ENCODE assay signal across 8 cellular contexts in genomic region chr3:53891500-53892334, GRCh38. TPM values are rescaled to one million over a fixed set of nuclear protein-coding genes. Genes with fewer than 3 reads are reported as not detected.
DNase-seq lines count a peak whose midpoint lies in the region; ATAC-seq and TF ChIP-seq lines count a peak whose summit lies in the region.

TSS of gene SELENOK (minus strand) at chr3:53891859.

- H3K9ac ChIP-seq in HUES64 (ENCODE audit: low read depth, low read length): peak within 1 kb of the TSS; percentile 76
- H3K9ac ChIP-seq in OCI-LY1 (ENCODE audit: low read length): peak within 1 kb of the TSS; percentile 80

- H3K4me2 ChIP-seq in OCI-LY1 (ENCODE audit: low read length): peak within 1 kb of the TSS; percentile 97

- peaks cover 26% of the 10 kb centered on the region; the same call in 1 of the 2 replicates for H3K27me3 ChIP-seq in HUES64 (ENCODE audit: insufficient read depth, low read length)
- H3K27me3 ChIP-seq in OCI-LY1 (ENCODE audit: insufficient read depth, low read length): no peaks in the 10 kb centered on the region

- peaks cover 37% of the 10 kb centered on the region for H3K79me2 ChIP-seq in OCI-LY1 (ENCODE audit: insufficient read depth, low read length)

- H3K9me3 ChIP-seq in HUES64 (ENCODE audit: insufficient read depth, low read depth, low read length) (no peaks in the 10 kb centered on the region), OCI-LY1 (ENCODE audit: low read length) (no peaks in the 10 kb centered on the region)

- peak within 1 kb of the TSS; percentile 32 for H2AFZ ChIP-seq in OCI-LY1 (ENCODE audit: low read length)

- H3K4me1 ChIP-seq in HUES64 (ENCODE audit: insufficient read depth, low read length) (peaks cover 11% of the 10 kb centered on the region; the same call in 1 of the 2 replicates), OCI-LY1 (ENCODE audit: insufficient read depth, low read length, severe bottlenecking) (peaks cover 24% of the 10 kb centered on the region)

- H3K27ac ChIP-seq in HUES64 (ENCODE audit: low read depth, low read length) (peak within 1 kb of the TSS; percentile 78), OCI-LY1 (ENCODE audit: low read depth, low read length, poor library complexity, severe bottlenecking) (peak within 1 kb of the TSS; percentile 21)

- DNase-seq in Caki2 (ENCODE audit: low read depth) (peak; percentile 96), mesenteric fat pad (ENCODE audit: low spot score) (peak; percentile 100)
- peak; percentile 96 for DNase-seq in activated CD8-positive, alpha-beta memory T cell treated with anti-CD3 and anti-CD28 coated beads, Interleukin-2, amount 50 U/mL, for 4 hours
- DNase-seq in stimulated activated CD8-positive, alpha-beta memory T cell treated with anti-CD3 and anti-CD28 coated beads, Interleukin-15, amount 100 ng/mL, for 24 hours (ENCODE audit: low read depth): peak; percentile 91

- H3K36me3 ChIP-seq in HUES64 (ENCODE audit: insufficient read depth, low read length) (peaks cover 14% of the 10 kb centered on the region), OCI-LY1 (ENCODE audit: insufficient read depth, low read length) (peaks cover 22% of the 10 kb centered on the region)

- no peaks in the 10 kb centered on the region for H4K20me1 ChIP-seq in OCI-LY1 (ENCODE audit: insufficient read depth, low read length)

- H3K9me2 ChIP-seq in OCI-LY1 (ENCODE audit: low read depth, low read length): no peaks in the 10 kb centered on the region

- peak within 1 kb of the TSS; percentile 92 for H3K4me3 ChIP-seq in HUES64 (ENCODE audit: low read length)
- H3K4me3 ChIP-seq in OCI-LY1 (ENCODE audit: low read depth, low read length, poor library complexity, severe bottlenecking): peak within 1 kb of the TSS; percentile 85

- in situ Hi-C loops in Caki2 (cut with HindIII; ENCODE audit: low pct_unique_long_range_greater_than_20kb, low sequenced_read_pairs): no loop called here
- in situ Hi-C loops in endometrial microvascular endothelial cells (cut with HindIII; ENCODE audit: inconsistent ontology term, low pct_unique_long_range_greater_than_20kb, low sequenced_read_pairs): no loop called here

- peak; percentile 96 for ATAC-seq in GM21447 (IDR thresholded peaks at IDR 0.05; ENCODE audit: unreplicated experiment)

- WGBS in HUES64: under 1% methylated on average over 73 of the region's 73 CpGs

- no peak for TF ChIP-seq CTCF in OCI-LY1 (IDR thresholded peaks at IDR 0.05; ENCODE audit: low read length)

- no peaks in the 10 kb centered on the region for H3F3A ChIP-seq in OCI-LY1 (ENCODE audit: insufficient read depth, low read length)

RNA-seq across cellular contexts. Expression of gene SELENOK, which starts in this region (rescaled TPM):
- total RNA-seq in Caki2 (2014; rRNA removed; shearing (Covaris generic); ENCODE audit: low replicate concordance): 49.8 and 65.6 TPM in 2 replicates
- 36.1 TPM for polyA plus RNA-seq in HUES64 (2013, experiment 1 of 2)
- 44.1 TPM for polyA plus RNA-seq in HUES64 (2013, experiment 2 of 2)
- total RNA-seq in endometrial microvascular endothelial cells (ENCODE audit: inconsistent ontology term): 36.1 TPM
- 40.5 TPM for total RNA-seq in mesenteric fat pad

Comparison
In these comparisons a context has a peak if more than half of its experiments do, and no peak if none do; other contexts are left out.
1. Peak in every context shown above with its lines: DNase-seq, ATAC-seq, H3K4me3 ChIP-seq and H3K27ac ChIP-seq.